In the genomic region with DNA sequence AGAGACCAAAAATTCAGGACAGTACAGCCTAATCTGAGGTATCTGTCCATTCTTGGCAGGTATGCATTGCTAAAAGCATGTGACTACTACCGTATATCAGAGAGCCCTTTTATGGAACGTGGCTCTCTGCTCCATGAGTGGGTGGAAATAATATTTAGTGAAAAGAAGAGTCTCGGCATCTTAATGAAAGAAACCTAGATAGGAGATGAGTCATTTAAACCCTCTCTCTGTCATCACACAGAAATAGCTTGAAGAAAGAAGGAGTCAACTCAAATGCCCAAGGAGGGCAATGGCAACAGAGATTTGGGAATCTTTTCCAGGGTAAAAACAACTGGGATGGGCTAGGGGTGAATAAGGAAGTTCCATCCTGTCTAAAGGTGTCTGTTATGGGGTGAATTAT, we compare ENCODE assay signal across 17 cellular contexts.
"Had no signal": no experiment of that assay in that cellular context is flagged by ENCODE, and none has a peak within 500 bp of the region (broad histone marks: within the 10 kb centered on the region; RNA-seq: fewer than 3 reads in every experiment).

No MANE protein-coding gene starts in this region.

- H3K4me3 ChIP-seq: dorsolateral prefrontal cortex, lower lobe of right lung, prostate gland, right lobe of liver had no signal

- H3K4me3 Mint-ChIP-seq: activated CD4-positive, alpha-beta T cell treated with anti-CD3 and anti-CD28 coated beads, Interleukin-2, amount 10 ng/mL, durations not matched to agents 24 days and 14 days; activated naive CD4-positive, alpha-beta T cell treated with anti-CD3 and anti-CD28 coated beads, Interleukin-2, amount 50 U/mL, for 24 hours; immature natural killer cell; natural killer cell had no signal

- H3K9me3 Mint-ChIP-seq: activated naive CD4-positive, alpha-beta T cell treated with anti-CD3 and anti-CD28 coated beads, Interleukin-2, amount 50 U/mL, for 24 hours; immature natural killer cell; natural killer cell had no signal

- DNase-seq: activated CD4-positive, alpha-beta T cell treated with anti-CD3 and anti-CD28 coated beads, Interleukin-2, amount 10 ng/mL, durations not matched to agents 24 days and 14 days; activated CD8-positive, alpha-beta memory T cell treated with anti-CD3 and anti-CD28 coated beads for 24 hours; amniotic stem cell; brain microvascular endothelial cell; dorsolateral prefrontal cortex; immature natural killer cell; left cardiac atrium; lower lobe of right lung; natural killer cell; occipital lobe; right lobe of liver; stimulated activated naive CD4-positive, alpha-beta T cell; SW 1271; T-helper 9 cell had no signal

- H3K27me3 ChIP-seq: brain microvascular endothelial cell, dorsolateral prefrontal cortex, right lobe of liver had no signal

- H3K4me1 ChIP-seq: lower lobe of right lung, prostate gland, right lobe of liver had no signal

- H3K9me3 ChIP-seq: lower lobe of right lung, prostate gland, right lobe of liver had no signal

- ATAC-seq: lower lobe of right lung, natural killer cell, right lobe of liver had no signal

- H3K4me1 Mint-ChIP-seq: activated CD4-positive, alpha-beta T cell treated with anti-CD3 and anti-CD28 coated beads, Interleukin-2, amount 10 ng/mL, durations not matched to agents 24 days and 14 days; activated naive CD4-positive, alpha-beta T cell treated with anti-CD3 and anti-CD28 coated beads, Interleukin-2, amount 50 U/mL, for 24 hours; immature natural killer cell; natural killer cell had no signal

- H3K27me3 Mint-ChIP-seq: activated CD4-positive, alpha-beta T cell treated with anti-CD3 and anti-CD28 coated beads, Interleukin-2, amount 10 ng/mL, durations not matched to agents 24 days and 14 days; activated naive CD4-positive, alpha-beta T cell treated with anti-CD3 and anti-CD28 coated beads, Interleukin-2, amount 50 U/mL, for 24 hours had no signal

- H3K27ac Mint-ChIP-seq: activated CD4-positive, alpha-beta T cell treated with anti-CD3 and anti-CD28 coated beads, Interleukin-2, amount 10 ng/mL, durations not matched to agents 24 days and 14 days; immature natural killer cell; natural killer cell had no signal

- H3K36me3 Mint-ChIP-seq: natural killer cell had no signal

- H3K36me3 ChIP-seq: brain microvascular endothelial cell, lower lobe of right lung, prostate gland, right lobe of liver had no signal

- H3K27ac ChIP-seq: brain microvascular endothelial cell, dorsolateral prefrontal cortex, lower lobe of right lung, prostate gland, right lobe of liver, VCaP had no signal
